Comparison of ENCODE assay signal across 1 cellular context in the genomic region with DNA sequence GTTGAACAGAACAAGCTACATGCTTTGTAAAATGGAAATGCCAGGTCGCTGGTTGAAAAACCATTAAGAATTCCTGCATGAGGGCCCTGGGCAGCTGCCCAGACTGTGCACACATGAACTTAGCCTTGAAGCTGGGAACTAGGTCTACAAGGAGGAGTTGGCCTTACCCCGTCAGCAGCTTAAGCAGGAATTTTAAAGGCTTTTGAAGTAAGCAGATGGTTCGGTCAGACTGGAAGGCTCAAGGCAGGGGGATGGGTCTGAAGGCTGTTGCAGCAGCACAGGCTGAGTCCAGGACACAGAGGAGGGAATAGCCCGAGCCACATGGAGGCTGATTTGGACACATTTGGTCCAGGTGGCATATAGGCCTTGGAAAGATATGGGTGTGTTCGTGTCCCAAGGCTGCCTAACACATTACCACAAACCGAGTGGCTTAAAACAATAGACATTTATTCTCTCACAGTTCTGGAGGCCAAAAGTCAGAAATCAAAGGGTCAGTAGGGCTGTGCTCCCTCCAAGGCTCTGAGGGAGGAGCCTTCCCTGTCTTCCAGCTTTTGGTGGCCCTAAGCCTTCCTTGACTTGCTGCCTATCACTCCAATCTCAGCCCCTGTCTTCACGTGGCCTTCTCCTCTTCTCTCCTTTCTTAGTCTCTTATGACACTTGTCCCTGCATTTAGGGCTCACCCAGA.
TF ChIP-seq lines count a peak whose summit lies in the region.

No MANE protein-coding gene starts in this region.

TF ChIP-seq in IMR-90, 13 proteins besides CTCF, POLR2A, EP300 and RAD21:
- TF ChIP-seq CHD1 (IDR thresholded peaks at IDR 0.05; ENCODE audit: low read depth, low read length), result no peak
- TF ChIP-seq MAFK (IDR thresholded peaks at IDR 0.05; ENCODE audit: low read depth, low read length), result no peak
- no peak for TF ChIP-seq FOS (IDR thresholded peaks at IDR 0.05; ENCODE audit: low read depth, low read length)
- no peak for TF ChIP-seq RFX5 (IDR thresholded peaks at IDR 0.05; ENCODE audit: low read depth, low read length)
- no peak for TF ChIP-seq MAZ (IDR thresholded peaks at IDR 0.05; ENCODE audit: borderline replicate concordance, low read depth, low read length)
- TF ChIP-seq BHLHE40 (IDR thresholded peaks at IDR 0.05; ENCODE audit: low read depth, low read length), result no peak
- no peak for TF ChIP-seq RCOR1 (IDR thresholded peaks at IDR 0.05; ENCODE audit: insufficient replicate concordance, low read length)
- TF ChIP-seq NFE2L2 (IDR thresholded peaks at IDR 0.05; ENCODE audit: low read depth, low read length), result no peak
- TF ChIP-seq CEBPB (IDR thresholded peaks at IDR 0.05; ENCODE audit: low read depth, low read length), result no peak
- TF ChIP-seq MXI1 (IDR thresholded peaks at IDR 0.05; ENCODE audit: borderline replicate concordance, low read depth, low read length), result no peak
- TF ChIP-seq, protein P1, sequence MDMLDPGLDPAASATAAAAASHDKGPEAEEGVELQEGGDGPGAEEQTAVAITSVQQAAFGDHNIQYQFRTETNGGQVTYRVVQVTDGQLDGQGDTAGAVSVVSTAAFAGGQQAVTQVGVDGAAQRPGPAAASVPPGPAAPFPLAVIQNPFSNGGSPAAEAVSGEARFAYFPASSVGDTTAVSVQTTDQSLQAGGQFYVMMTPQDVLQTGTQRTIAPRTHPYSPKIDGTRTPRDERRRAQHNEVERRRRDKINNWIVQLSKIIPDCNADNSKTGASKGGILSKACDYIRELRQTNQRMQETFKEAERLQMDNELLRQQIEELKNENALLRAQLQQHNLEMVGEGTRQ (IDR thresholded peaks at IDR 0.05; ENCODE audit: low read depth, low read length), result no peak
- no peak for TF ChIP-seq SMC3 (IDR thresholded peaks at IDR 0.05; ENCODE audit: low read depth, low read length)
